In genomic region chr13:33679658-33680012, GRCh38 we compare ENCODE assay signal across 11 cellular contexts.
A peak's percentile ranks its signal among the peaks of the same experiment; 100 is the strongest.
DNase-seq lines count a peak whose midpoint lies in the region; ATAC-seq and TF ChIP-seq lines count a peak whose summit lies in the region.
"Had no signal": no experiment of that assay in that cellular context is flagged by ENCODE, and none has a peak within 500 bp of the region (broad histone marks: within the 10 kb centered on the region; RNA-seq: fewer than 3 reads in every experiment).

No MANE protein-coding gene starts in this region.

- H3K27ac Mint-ChIP-seq in activated naive CD4-positive, alpha-beta T cell treated with anti-CD3 and anti-CD28 coated beads for 36 hours = peak overlapping the region; percentile 93
- H3K27ac Mint-ChIP-seq in activated naive CD4-positive, alpha-beta T cell treated with anti-CD3 and anti-CD28 coated beads, Interleukin-2, amount 50 U/mL, for 72 hours = peak overlapping the region in 1 of 2 donors; percentile 76

- TF ChIP-seq CTCF in PC-9 (conservative IDR thresholded peaks at IDR 0.05) = no peak
- TF ChIP-seq CTCF in esophagus squamous epithelium (IDR thresholded peaks at IDR 0.05) = no peak
- no peak for TF ChIP-seq CTCF in stomach (IDR thresholded peaks at IDR 0.05)

- 85 to 94% methylated on average over 1 of the region's 1 CpG for WGBS in esophagus squamous epithelium, 2 donors
- WGBS in stomach, 5 donors = 48 to 71% (median 60%) methylated on average over 1 of the region's 1 CpG

- no peaks in the 10 kb centered on the region for H3K36me3 Mint-ChIP-seq in activated naive CD4-positive, alpha-beta T cell treated with anti-CD3 and anti-CD28 coated beads for 36 hours (ENCODE audit: low read depth)
- peaks cover 0 to 8% of the 10 kb centered on the region in 2 donors for H3K36me3 Mint-ChIP-seq in activated naive CD4-positive, alpha-beta T cell treated with anti-CD3 and anti-CD28 coated beads, Interleukin-2, amount 50 U/mL, for 72 hours
- H3K36me3 Mint-ChIP-seq: naive thymus-derived CD8-positive, alpha-beta T cell had no signal

- BruUV-seq in PC-9 (replicated peaks; lab: Mats Ljungman, UMichigan) = no TSS peak

- peak overlapping the region; percentile 50 for H3K27ac ChIP-seq in PC-9
- H3K27ac ChIP-seq in esophagus squamous epithelium = peak overlapping the region; percentile 26 to 54 (median 44)
- peak overlapping the region; percentile 81 to 90 (median 84) for H3K27ac ChIP-seq in stomach

- no peaks in the 10 kb centered on the region for H3K27me3 ChIP-seq in PC-9 (ENCODE audit: insufficient read depth, low read depth)
- H3K27me3 ChIP-seq in esophagus squamous epithelium = no peaks in the 10 kb centered on the region
- no peaks in the 10 kb centered on the region for H3K27me3 ChIP-seq in stomach
- H3K27me3 ChIP-seq: BE2C had no signal

- no peak overlapping the region for H3K4me3 ChIP-seq in PC-9
- H3K4me3 ChIP-seq in esophagus squamous epithelium = peak overlapping the region in 1 of 4 donors; percentile 27
- H3K4me3 ChIP-seq in stomach = peak overlapping the region in 3 of 4 donors; percentile 8 to 19 (median 14)

- H3K9me3 Mint-ChIP-seq in activated naive CD4-positive, alpha-beta T cell treated with anti-CD3 and anti-CD28 coated beads for 36 hours = no peaks in the 10 kb centered on the region
- H3K9me3 Mint-ChIP-seq in activated naive CD4-positive, alpha-beta T cell treated with anti-CD3 and anti-CD28 coated beads, Interleukin-2, amount 50 U/mL, for 72 hours = no peaks in the 10 kb centered on the region
- H3K9me3 Mint-ChIP-seq: naive thymus-derived CD8-positive, alpha-beta T cell had no signal

- H3F3A ChIP-seq in PC-9 (ENCODE audit: insufficient read depth, low read depth) = no peaks in the 10 kb centered on the region

- CTCF ChIA-PET in activated naive CD4-positive, alpha-beta T cell treated with anti-CD3 and anti-CD28 coated beads for 36 hours (lab: Charles Lee) = interaction anchor here (0.9 to 1.7 kb wide), 3 partner anchors 11 to 67 kb away, joined by 3 to 4 read pairs (median 3); no protein-coding TSS in a partner anchor
- CTCF ChIA-PET in PC-9 (lab: Charles Lee) = no interaction called here

- peak overlapping the region; percentile 49 for H3K4me3 Mint-ChIP-seq in activated naive CD4-positive, alpha-beta T cell treated with anti-CD3 and anti-CD28 coated beads for 36 hours

- H2AFZ ChIP-seq in PC-9 = no peak overlapping the region

- TF ChIP-seq POLR2A in esophagus squamous epithelium (IDR thresholded peaks at IDR 0.05) (no peak), stomach (IDR thresholded peaks at IDR 0.05) (no peak)

- intact Hi-C loops in activated naive CD4-positive, alpha-beta T cell treated with anti-CD3 and anti-CD28 coated beads for 36 hours (cut with micrococcal nuclease) = loop anchor here (1.0 kb wide), 7 partner anchors 17 to 774 kb away; partner anchors contain the start of gene RFC3
- intact Hi-C loops in PC-9 (cut with micrococcal nuclease; ENCODE audit: unreplicated experiment) (no loop called here), esophagus squamous epithelium (cut with DNase I) (no loop called here), stomach (cut with DNase I; ENCODE audit: low total_unique reads) (no loop called here)

- no peak for DNase-seq in activated naive CD4-positive, alpha-beta T cell treated with anti-CD3 and anti-CD28 coated beads for 36 hours
- no peak for DNase-seq in activated naive CD4-positive, alpha-beta T cell treated with anti-CD3 and anti-CD28 coated beads, Interleukin-2, amount 50 U/mL, for 72 hours (ENCODE audit: low spot score in 2 of 2)
- no peak for DNase-seq in PC-9
- DNase-seq in esophagus squamous epithelium (lab: John Stamatoyannopoulos, UW) = no peak
- DNase-seq in stomach = no peak
- DNase-seq in central memory CD4-positive, alpha-beta T cell = no peak
- DNase-seq in GOT3 (lab: John Stamatoyannopoulos, UW) = no peak
- DNase-seq: NCI-H1092 treated with DMSO at 0.1 percent for 48 hours had no signal

- H3K36me3 ChIP-seq in PC-9 (ENCODE audit: low read depth) (no peaks in the 10 kb centered on the region), esophagus squamous epithelium (no peaks in the 10 kb centered on the region), stomach (no peaks in the 10 kb centered on the region)
- H3K36me3 ChIP-seq: BE2C had no signal

- peak overlapping the region; percentile 30 for H3K4me2 ChIP-seq in PC-9

- H3K79me2 ChIP-seq in PC-9 (ENCODE audit: low read depth) = no peaks in the 10 kb centered on the region

- TF ChIP-seq EP300 in stomach (IDR thresholded peaks at IDR 0.05) = no peak

- H3K27me3 Mint-ChIP-seq in activated naive CD4-positive, alpha-beta T cell treated with anti-CD3 and anti-CD28 coated beads for 36 hours (ENCODE audit: low read depth) = peaks cover 3% of the 10 kb centered on the region

- H3K9me3 ChIP-seq in PC-9 (ENCODE audit: insufficient read depth, low read depth) (no peaks in the 10 kb centered on the region), esophagus squamous epithelium (no peaks in the 10 kb centered on the region), stomach (no peaks in the 10 kb centered on the region)
- H3K9me3 ChIP-seq: BE2C had no signal

- H3K9me2 ChIP-seq in PC-9 (ENCODE audit: insufficient read depth) = no peaks in the 10 kb centered on the region

- H3K4me1 Mint-ChIP-seq in activated naive CD4-positive, alpha-beta T cell treated with anti-CD3 and anti-CD28 coated beads for 36 hours (ENCODE audit: low read depth) = peaks cover 30% of the 10 kb centered on the region

- POLR2A ChIA-PET in PC-9 (lab: Charles Lee; ENCODE audit: unreplicated experiment) = interaction anchor here (0.5 to 0.6 kb wide), 2 partner anchors 37 to 110 kb away, joined by 3 to 4 read pairs; no protein-coding TSS in a partner anchor

- no peaks in the 10 kb centered on the region for H4K20me1 ChIP-seq in PC-9 (ENCODE audit: insufficient read depth)

- no peak for ATAC-seq in activated naive CD4-positive, alpha-beta T cell treated with anti-CD3 and anti-CD28 coated beads, Interleukin-2, amount 50 U/mL, for 72 hours
- no peak for ATAC-seq in GM19324 (IDR thresholded peaks at IDR 0.05; ENCODE audit: low FRiP score, unreplicated experiment)

- H3K4me1 ChIP-seq in PC-9 (replicated peaks; ENCODE audit: insufficient read depth) (no peaks in the 10 kb centered on the region), esophagus squamous epithelium (peaks cover 0 to 33% (median 13%) of the 10 kb centered on the region in 3 donors), stomach (peaks cover 26 to 52% (median 38%) of the 10 kb centered on the region in 4 donors)
